ENCODE assay signal across 8 cellular contexts in the genomic region with DNA sequence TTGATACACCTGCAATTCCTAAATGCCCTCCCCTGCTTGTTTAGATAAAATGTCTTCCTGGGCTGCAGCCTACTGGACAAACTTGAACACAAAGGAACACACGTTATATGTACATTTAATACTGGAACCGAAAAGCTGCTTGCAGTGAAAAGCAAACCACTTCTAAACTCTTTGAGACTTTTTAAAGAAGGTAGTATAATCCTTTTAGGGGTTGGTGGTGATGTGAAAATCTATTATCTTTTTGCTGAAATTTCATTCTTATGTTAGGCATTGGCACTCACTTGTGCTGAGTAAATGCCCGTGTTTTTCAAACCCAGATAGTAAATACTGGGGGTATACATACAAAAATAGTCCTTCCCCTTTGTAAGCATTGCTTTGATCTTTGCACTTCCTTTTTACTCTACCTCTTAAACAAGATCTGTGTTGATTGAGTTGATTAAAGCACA. TPM values are rescaled to one million over a fixed set of nuclear protein-coding genes. Genes with fewer than 3 reads are reported as not detected.
DNase-seq lines count a peak whose midpoint lies in the region; TF ChIP-seq lines count a peak whose summit lies in the region.

No MANE protein-coding gene starts in this region.

- TF ChIP-seq CTCF in colonic mucosa (IDR thresholded peaks at IDR 0.05) (no peak), retinal pigment epithelial cell (conservative IDR thresholded peaks at IDR 0.05; ENCODE audit: low read depth, low read length) (no peak)

- H3K27me3 ChIP-seq in colonic mucosa: no peaks in the 10 kb centered on the region

- intact Hi-C loops in colonic mucosa (cut with DNase I): loop anchor here (5.0 kb wide), 1 partner anchor 56 kb away; no protein-coding TSS in a partner anchor

- DNase-seq in DMS79 treated with DMSO at 0.1 percent for 48 hours (lab: John Stamatoyannopoulos, UW) (peak; percentile 12), DMS79 (lab: John Stamatoyannopoulos, UW) (no peak), NCI-H1930 (lab: John Stamatoyannopoulos, UW) (peak; percentile 41 to 57), colonic mucosa (no peak), retinal pigment epithelial cell (ENCODE audit: low read depth) (no peak), SK-N-DZ (ENCODE audit: low spot score) (no peak), amygdala (lab: John Stamatoyannopoulos, UW) (no peak), middle frontal gyrus (ENCODE audit: extremely low spot score, low spot score) (no peak)

- H3K27ac ChIP-seq in colonic mucosa: no peak overlapping the region

- peak overlapping the region in 1 of 2 donors; percentile 30 for H3K9ac ChIP-seq in colonic mucosa (ENCODE audit: low read depth in 2 of 2, low read length in 2 of 2)

- no peaks in the 10 kb centered on the region for H3K9me3 ChIP-seq in colonic mucosa

- no peaks in the 10 kb centered on the region for H3K36me3 ChIP-seq in colonic mucosa

- H3K4me1 ChIP-seq in colonic mucosa: peaks cover 4% of the 10 kb centered on the region

- H3K4me3 ChIP-seq in colonic mucosa (peak overlapping the region; percentile 69), retinal pigment epithelial cell (ENCODE audit: low read length) (peak overlapping the region; percentile 76)

RNA-seq across cellular contexts. Expression of gene NFKB1, which starts 2.2 kb away (rescaled TPM):
- 10 to 100 TPM; 57.6 to 61.6 TPM for total RNA-seq in colonic mucosa
- 6.2 and 7.3 TPM in 2 replicates for polyA plus RNA-seq in SK-N-DZ (2014; cell fraction: cytosol; rRNA removed)
- 3.3 and 6.6 TPM in 2 replicates for polyA plus RNA-seq in SK-N-DZ (2014; cell fraction: nucleus; rRNA removed)

Comparison
In these comparisons a context has a peak if more than half of its experiments do, and no peak if none do; other contexts are left out.
1. DNase-seq: peak in DMS79 treated with DMSO at 0.1 percent for 48 hours (single experiment) and NCI-H1930 (2 of 2); none in DMS79 (single experiment), colonic mucosa (single experiment), retinal pigment epithelial cell (single experiment), SK-N-DZ (single experiment), amygdala (0 of 56) and middle frontal gyrus (single experiment).